ENCODE assay signal across 1 cellular context in the genomic region with DNA sequence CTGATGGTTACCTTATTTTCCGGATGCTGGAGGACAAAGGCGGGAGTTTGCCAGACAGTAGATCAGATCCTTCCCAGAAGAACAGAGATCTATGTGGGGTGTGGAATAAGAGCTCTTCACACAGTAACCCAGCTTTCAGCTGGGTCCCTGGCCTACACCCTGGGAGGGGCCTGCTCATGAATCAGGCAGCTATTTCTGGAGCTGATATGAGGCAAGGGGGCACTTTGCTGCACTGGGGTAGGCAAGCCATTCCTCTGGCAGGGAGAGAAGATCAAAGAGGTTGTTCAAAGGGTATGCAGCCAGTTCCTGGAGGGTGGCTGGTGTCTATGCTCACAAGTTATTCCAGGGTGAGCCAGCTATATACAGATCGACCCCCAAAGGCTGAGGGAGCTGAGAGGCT.
TF ChIP-seq lines count a peak whose summit lies in the region.

No MANE protein-coding gene starts in this region.

TF ChIP-seq in HepG2, 621 proteins besides CTCF, POLR2A, EP300 and RAD21 (continued from another document):
- no peak for TF ChIP-seq KDM2A (CRISPR knock-in tag; IDR thresholded peaks at IDR 0.05; ENCODE audit: borderline replicate concordance, low read depth)
- TF ChIP-seq SP2 (CRISPR knock-in tag; IDR thresholded peaks at IDR 0.05) = no peak
- TF ChIP-seq BORCS8-MEF2B (CRISPR knock-in tag; IDR thresholded peaks at IDR 0.05) = no peak
- no peak for TF ChIP-seq GPN1 (CRISPR knock-in tag; IDR thresholded peaks at IDR 0.05; ENCODE audit: borderline replicate concordance)
- peak; percentile 85 for TF ChIP-seq BCL6 (CRISPR knock-in tag; IDR thresholded peaks at IDR 0.05)
- TF ChIP-seq ASH2L (IDR thresholded peaks at IDR 0.05; ENCODE audit: insufficient read length, low read depth, low read length) = peak; percentile 25
- no peak for TF ChIP-seq RFX5 (IDR thresholded peaks at IDR 0.05; ENCODE audit: low read depth, low read length)
- no peak for TF ChIP-seq IRF2 (CRISPR knock-in tag; IDR thresholded peaks at IDR 0.05)
- TF ChIP-seq SALL1 (CRISPR knock-in tag; IDR thresholded peaks at IDR 0.05) = peak; percentile 36; the same call in 1 of the 2 replicates
- TF ChIP-seq, protein P1, sequence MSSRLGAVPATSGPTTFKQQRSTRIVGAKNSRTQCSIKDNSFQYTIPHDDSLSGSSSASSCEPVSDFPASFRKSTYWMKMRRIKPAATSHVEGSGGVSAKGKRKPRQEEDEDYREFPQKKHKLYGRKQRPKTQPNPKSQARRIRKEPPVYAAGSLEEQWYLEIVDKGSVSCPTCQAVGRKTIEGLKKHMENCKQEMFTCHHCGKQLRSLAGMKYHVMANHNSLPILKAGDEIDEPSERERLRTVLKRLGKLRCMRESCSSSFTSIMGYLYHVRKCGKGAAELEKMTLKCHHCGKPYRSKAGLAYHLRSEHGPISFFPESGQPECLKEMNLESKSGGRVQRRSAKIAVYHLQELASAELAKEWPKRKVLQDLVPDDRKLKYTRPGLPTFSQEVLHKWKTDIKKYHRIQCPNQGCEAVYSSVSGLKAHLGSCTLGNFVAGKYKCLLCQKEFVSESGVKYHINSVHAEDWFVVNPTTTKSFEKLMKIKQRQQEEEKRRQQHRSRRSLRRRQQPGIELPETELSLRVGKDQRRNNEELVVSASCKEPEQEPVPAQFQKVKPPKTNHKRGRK (CRISPR knock-in tag; IDR thresholded peaks at IDR 0.05) = no peak
- TF ChIP-seq TEAD3 (CRISPR knock-in tag; optimal IDR thresholded peaks at IDR 0.05; ENCODE audit: borderline replicate concordance) = peak; percentile 38
- no peak for TF ChIP-seq SATB2 (CRISPR knock-in tag; IDR thresholded peaks at IDR 0.05)
- TF ChIP-seq, protein P2, sequence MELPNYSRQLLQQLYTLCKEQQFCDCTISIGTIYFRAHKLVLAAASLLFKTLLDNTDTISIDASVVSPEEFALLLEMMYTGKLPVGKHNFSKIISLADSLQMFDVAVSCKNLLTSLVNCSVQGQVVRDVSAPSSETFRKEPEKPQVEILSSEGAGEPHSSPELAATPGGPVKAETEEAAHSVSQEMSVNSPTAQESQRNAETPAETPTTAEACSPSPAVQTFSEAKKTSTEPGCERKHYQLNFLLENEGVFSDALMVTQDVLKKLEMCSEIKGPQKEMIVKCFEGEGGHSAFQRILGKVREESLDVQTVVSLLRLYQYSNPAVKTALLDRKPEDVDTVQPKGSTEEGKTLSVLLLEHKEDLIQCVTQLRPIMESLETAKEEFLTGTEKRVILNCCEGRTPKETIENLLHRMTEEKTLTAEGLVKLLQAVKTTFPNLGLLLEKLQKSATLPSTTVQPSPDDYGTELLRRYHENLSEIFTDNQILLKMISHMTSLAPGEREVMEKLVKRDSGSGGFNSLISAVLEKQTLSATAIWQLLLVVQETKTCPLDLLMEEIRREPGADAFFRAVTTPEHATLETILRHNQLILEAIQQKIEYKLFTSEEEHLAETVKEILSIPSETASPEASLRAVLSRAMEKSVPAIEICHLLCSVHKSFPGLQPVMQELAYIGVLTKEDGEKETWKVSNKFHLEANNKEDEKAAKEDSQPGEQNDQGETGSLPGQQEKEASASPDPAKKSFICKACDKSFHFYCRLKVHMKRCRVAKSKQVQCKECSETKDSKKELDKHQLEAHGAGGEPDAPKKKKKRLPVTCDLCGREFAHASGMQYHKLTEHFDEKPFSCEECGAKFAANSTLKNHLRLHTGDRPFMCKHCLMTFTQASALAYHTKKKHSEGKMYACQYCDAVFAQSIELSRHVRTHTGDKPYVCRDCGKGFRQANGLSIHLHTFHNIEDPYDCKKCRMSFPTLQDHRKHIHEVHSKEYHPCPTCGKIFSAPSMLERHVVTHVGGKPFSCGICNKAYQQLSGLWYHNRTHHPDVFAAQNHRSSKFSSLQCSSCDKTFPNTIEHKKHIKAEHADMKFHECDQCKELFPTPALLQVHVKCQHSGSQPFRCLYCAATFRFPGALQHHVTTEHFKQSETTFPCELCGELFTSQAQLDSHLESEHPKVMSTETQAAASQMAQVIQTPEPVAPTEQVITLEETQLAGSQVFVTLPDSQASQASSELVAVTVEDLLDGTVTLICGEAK (IDR thresholded peaks at IDR 0.05) = no peak
- TF ChIP-seq, protein P2 (CRISPR knock-in tag; IDR thresholded peaks at IDR 0.05) = no peak
- TF ChIP-seq ZNF724P (CRISPR knock-in tag; IDR thresholded peaks at IDR 0.05; ENCODE audit: borderline replicate concordance) = no peak
- no peak for TF ChIP-seq ZNF225 (CRISPR knock-in tag; IDR thresholded peaks at IDR 0.05)
- no peak for TF ChIP-seq PPARG (CRISPR knock-in tag; conservative IDR thresholded peaks at IDR 0.05)
- TF ChIP-seq ZBTB7B (CRISPR knock-in tag; IDR thresholded peaks at IDR 0.05) = no peak
- no peak for TF ChIP-seq ZNF230 (CRISPR knock-in tag; IDR thresholded peaks at IDR 0.05)
- no peak for TF ChIP-seq ZNF782 (CRISPR knock-in tag; IDR thresholded peaks at IDR 0.05; ENCODE audit: borderline replicate concordance)
- no peak for TF ChIP-seq ESRRA (CRISPR knock-in tag; IDR thresholded peaks at IDR 0.05; ENCODE audit: low read depth)
- 0 out of 2 replicates have a peak, but pooled peaks have one; percentile 42 for TF ChIP-seq GATAD2A (CRISPR knock-in tag; IDR thresholded peaks at IDR 0.05)
- TF ChIP-seq HNF4G (IDR thresholded peaks at IDR 0.05; ENCODE audit: borderline replicate concordance, low read depth, low read length) = no peak
- TF ChIP-seq HNF4G (CRISPR knock-in tag; IDR thresholded peaks at IDR 0.05; ENCODE audit: borderline replicate concordance, low read depth) = no peak
- no peak for TF ChIP-seq ZNF33B (CRISPR knock-in tag; IDR thresholded peaks at IDR 0.05)
- TF ChIP-seq LBX2 (CRISPR knock-in tag; IDR thresholded peaks at IDR 0.05; ENCODE audit: borderline replicate concordance) = no peak
- TF ChIP-seq HOXD1 (CRISPR knock-in tag; IDR thresholded peaks at IDR 0.05) = no peak
- TF ChIP-seq THYN1 (CRISPR knock-in tag; IDR thresholded peaks at IDR 0.05; ENCODE audit: borderline replicate concordance, low read depth) = no peak
- TF ChIP-seq SETDB1 (CRISPR knock-in tag; IDR thresholded peaks at IDR 0.05; ENCODE audit: borderline replicate concordance) = no peak
- TF ChIP-seq HMGA1 (CRISPR knock-in tag; conservative IDR thresholded peaks at IDR 0.05) = no peak
- TF ChIP-seq CHD4 (IDR thresholded peaks at IDR 0.05; ENCODE audit: borderline replicate concordance, low read length) = no peak
TF ChIP-seq in HepG2: peak in this region for 11.
